ENCODE assay signal across 1 cellular context in the genomic region with DNA sequence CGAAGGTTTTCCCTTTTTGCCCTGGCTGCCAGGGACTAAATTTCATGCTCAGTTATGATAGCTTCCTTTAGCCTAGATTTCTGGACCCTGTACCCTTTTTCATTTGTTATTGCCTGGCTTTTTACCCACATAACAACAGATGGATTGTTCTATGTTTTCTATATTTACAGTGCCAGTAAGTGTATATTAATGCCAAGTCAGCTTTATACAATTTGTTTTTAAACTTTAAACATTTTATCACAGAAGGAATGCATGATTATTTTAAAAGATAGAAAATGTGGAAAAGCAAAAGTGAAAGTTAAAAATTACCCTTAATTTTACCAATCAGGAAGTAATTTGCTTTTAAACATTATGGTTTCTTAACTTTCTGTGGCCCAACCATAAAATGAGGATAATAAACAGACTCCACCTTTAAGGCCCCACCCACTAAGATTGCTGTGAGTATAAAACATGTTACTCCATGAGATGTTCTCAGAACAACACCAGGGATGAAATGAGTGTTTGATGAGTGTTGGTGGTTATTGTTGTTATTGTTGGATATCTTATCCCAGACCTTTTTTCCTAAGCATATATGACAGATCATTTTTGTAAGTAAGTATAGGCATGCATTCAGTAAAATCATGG.
A peak's percentile ranks its signal among the peaks of the same experiment; 100 is the strongest.
TF ChIP-seq lines count a peak whose summit lies in the region.

No MANE protein-coding gene starts in this region.

TF ChIP-seq in IMR-90, 13 proteins besides CTCF, POLR2A, EP300 and RAD21:
- TF ChIP-seq RFX5 (IDR thresholded peaks at IDR 0.05; ENCODE audit: low read depth, low read length) (no peak), MAFK (IDR thresholded peaks at IDR 0.05; ENCODE audit: low read depth, low read length) (peak; percentile 85)
